ENCODE assay signal across 8 cellular contexts in genomic region chr4:151409470-151410313, GRCh38. TPM values are rescaled to one million over a fixed set of nuclear protein-coding genes. Genes with fewer than 3 reads are reported as not detected.
DNase-seq lines count a peak whose midpoint lies in the region; ATAC-seq and TF ChIP-seq lines count a peak whose summit lies in the region.

No MANE protein-coding gene starts in this region.

- DNase-seq in SKM-1 treated with dmso at 0.1 percent for 144 hours (lab: John Stamatoyannopoulos, UW; ENCODE audit: unreplicated experiment): peak; percentile 11
- DNase-seq in SKM-1 (lab: John Stamatoyannopoulos, UW; ENCODE audit: unreplicated experiment): no peak
- DNase-seq in SK-N-SH: peak; percentile 57
- peak in 1 of 10 donors; percentile 33 for DNase-seq in dorsolateral prefrontal cortex
- DNase-seq in mesenchymal stem cell: peak; percentile 55
- peak; percentile 58 to 87 for DNase-seq in upper lobe of left lung
- DNase-seq in KG1 (lab: John Stamatoyannopoulos, UW): no peak
- DNase-seq in DMS114 treated with DMSO at 0.1 percent for 48 hours (lab: John Stamatoyannopoulos, UW; ENCODE audit: unreplicated experiment): no peak

- H3K27me3 ChIP-seq in SK-N-SH (ENCODE audit: insufficient read depth): no peaks in the 10 kb centered on the region
- H3K27me3 ChIP-seq in dorsolateral prefrontal cortex: peaks cover 0 to 3% (median 0%) of the 10 kb centered on the region in 45 donors
- H3K27me3 ChIP-seq in mesenchymal stem cell (ENCODE audit: control insufficient read depth in 1 of 2, insufficient read depth in 1 of 2, low read length in 2 of 2): peaks cover 0 to 32% of the 10 kb centered on the region in 2 experiments
- H3K27me3 ChIP-seq in upper lobe of left lung: no peaks in the 10 kb centered on the region

- no peak overlapping the region for H4K8ac ChIP-seq in mesenchymal stem cell (ENCODE audit: low read length)

- no peak overlapping the region for H3K14ac ChIP-seq in mesenchymal stem cell (ENCODE audit: low read length in 2 of 2)

- no peaks in the 10 kb centered on the region for H4K20me1 ChIP-seq in SK-N-SH (ENCODE audit: insufficient read depth)

- no peaks in the 10 kb centered on the region for H3K9me2 ChIP-seq in SK-N-SH

- no peak overlapping the region for H4K91ac ChIP-seq in mesenchymal stem cell (ENCODE audit: low read length)

- H2BK12ac ChIP-seq in mesenchymal stem cell (ENCODE audit: low read length in 2 of 2): peak overlapping the region in 1 of 2 experiments; percentile 50

- no peaks in the 10 kb centered on the region for H3K79me2 ChIP-seq in SK-N-SH (ENCODE audit: insufficient read depth)

- no peak for TF ChIP-seq POLR2A in upper lobe of left lung (IDR thresholded peaks at IDR 0.05)

- 50% methylated on average over 14 of the region's 27 CpGs for WGBS in SK-N-SH (ENCODE audit: low lambda C conversion rate)
- WGBS in mesenchymal stem cell: 5% methylated on average over 27 of the region's 27 CpGs
- 2 to 9% methylated on average over 12 to 27 of the region's 27 CpGs for WGBS in upper lobe of left lung, 2 donors

- H3K4me1 ChIP-seq in SK-N-SH (ENCODE audit: control insufficient read depth in 1 of 2, insufficient read depth in 2 of 2, low read depth in 1 of 2, low read length in 1 of 2) (peaks cover 0 to 15% of the 10 kb centered on the region in 2 experiments; a peak in 1 of 4 replicates), mesenchymal stem cell (ENCODE audit: control insufficient read depth, insufficient read depth, low read depth, low read length) (peaks cover 13% of the 10 kb centered on the region), upper lobe of left lung (peaks cover 5 to 21% (median 15%) of the 10 kb centered on the region in 4 donors)

- CTCF ChIA-PET in SK-N-SH (lab: Yijun Ruan, JAX): no interaction called here

- peak overlapping the region; percentile 86 for H2AFZ ChIP-seq in SK-N-SH (ENCODE audit: low read depth)
- no peak overlapping the region for H2AFZ ChIP-seq in mesenchymal stem cell (ENCODE audit: low read depth, low read length)

- H3K4me3 ChIP-seq in SK-N-SH (ENCODE audit: low read depth in 2 of 2, low read length in 1 of 2) (peak overlapping the region; percentile 56 to 67), dorsolateral prefrontal cortex (peak overlapping the region; percentile 7 to 74 (median 59)), mesenchymal stem cell (ENCODE audit: insufficient read depth in 1 of 2, low read depth in 1 of 2, low read length in 2 of 2) (peak overlapping the region; percentile 69 to 73), upper lobe of left lung (peak overlapping the region; percentile 40 to 62 (median 50))

- H3K4me2 ChIP-seq in SK-N-SH: peak overlapping the region; percentile 94
- H3K4me2 ChIP-seq in mesenchymal stem cell (ENCODE audit: low read length, poor library complexity, severe bottlenecking): peak overlapping the region; percentile 95

- no peak overlapping the region for H2BK120ac ChIP-seq in mesenchymal stem cell (ENCODE audit: low read depth, low read length)

- H2AK5ac ChIP-seq in mesenchymal stem cell (ENCODE audit: low read length, severe bottlenecking): no peak overlapping the region

- H3K18ac ChIP-seq in mesenchymal stem cell (ENCODE audit: low read depth in 1 of 2, low read length in 2 of 2): no peak overlapping the region

- H3K9me3 ChIP-seq in SK-N-SH (no peaks in the 10 kb centered on the region), mesenchymal stem cell (ENCODE audit: control insufficient read depth, low read length) (no peaks in the 10 kb centered on the region), upper lobe of left lung (no peaks in the 10 kb centered on the region)

- H3K4ac ChIP-seq in mesenchymal stem cell (ENCODE audit: low read depth in 1 of 2, low read length in 2 of 2): no peak overlapping the region

- no peaks in the 10 kb centered on the region for H3K36me3 ChIP-seq in SK-N-SH (replicated peaks in 1 of 2; ENCODE audit: control insufficient read depth in 1 of 2, insufficient read depth in 2 of 2, low read length in 1 of 2)
- H3K36me3 ChIP-seq in mesenchymal stem cell (ENCODE audit: control insufficient read depth in 1 of 2, insufficient read depth in 2 of 2, low read depth in 1 of 2, low read length in 2 of 2): no peaks in the 10 kb centered on the region
- no peaks in the 10 kb centered on the region for H3K36me3 ChIP-seq in upper lobe of left lung

- ATAC-seq in upper lobe of left lung (ENCODE audit: low FRiP score in 2 of 2): peak; percentile 3 to 21

- TF ChIP-seq RAD21 in SK-N-SH (IDR thresholded peaks at IDR 0.05; ENCODE audit: low read length): no peak

- intact Hi-C loops in dorsolateral prefrontal cortex (cut with DNase I): loop anchor here in 1 of 2 donors (5.0 kb wide), 1 partner anchor 358 kb away; no protein-coding TSS in a partner anchor

- TF ChIP-seq CTCF in SK-N-SH (IDR thresholded peaks at IDR 0.05) (no peak), dorsolateral prefrontal cortex (IDR thresholded peaks at IDR 0.05 in 54 of 56, conservative IDR thresholded peaks at IDR 0.05 in 2 of 56; ENCODE audit: low read depth in 1 of 56, partially characterized antibody in 56 of 56) (no peak), upper lobe of left lung (IDR thresholded peaks at IDR 0.05) (no peak)

- peaks cover 6% of the 10 kb centered on the region for H3F3A ChIP-seq in SK-N-SH (replicated peaks; ENCODE audit: insufficient read depth)

- no peak overlapping the region for H2BK15ac ChIP-seq in mesenchymal stem cell (ENCODE audit: low read depth, poor library complexity, severe bottlenecking)

- peaks cover 4% of the 10 kb centered on the region for H3K79me1 ChIP-seq in mesenchymal stem cell (replicated peaks; ENCODE audit: low read length, poor library complexity, severe bottlenecking)

- H3K23ac ChIP-seq in mesenchymal stem cell (ENCODE audit: low read length in 2 of 2): peak overlapping the region in 1 of 2 experiments; percentile 15

- no peak overlapping the region for H3K27ac ChIP-seq in SK-N-SH (ENCODE audit: low read depth in 2 of 2, low read length in 1 of 2)
- no peak overlapping the region for H3K27ac ChIP-seq in dorsolateral prefrontal cortex
- H3K27ac ChIP-seq in mesenchymal stem cell (ENCODE audit: low read length, poor library complexity, severe bottlenecking): no peak overlapping the region
- H3K27ac ChIP-seq in upper lobe of left lung: peak overlapping the region; percentile 78 to 91 (median 84)

- H2BK5ac ChIP-seq in mesenchymal stem cell (ENCODE audit: low read depth, low read length, poor library complexity, severe bottlenecking): no peak overlapping the region

- H3K9ac ChIP-seq in SK-N-SH (peak overlapping the region; percentile 65; the same call in 1 of the 2 replicates), mesenchymal stem cell (ENCODE audit: low read length) (peak overlapping the region; percentile 54)

- TF ChIP-seq EP300 in SK-N-SH (IDR thresholded peaks at IDR 0.05; ENCODE audit: borderline replicate concordance in 1 of 2, low read depth in 1 of 2, low read length in 1 of 2): no peak
- no peak for TF ChIP-seq EP300 in upper lobe of left lung (IDR thresholded peaks at IDR 0.05)

- POLR2A ChIA-PET in SK-N-SH (lab: Yijun Ruan, JAX): no interaction called here

TF ChIP-seq in SK-N-SH, 30 proteins besides CTCF, POLR2A, EP300 and RAD21 (continues in another document):
- TF ChIP-seq MEF2A (IDR thresholded peaks at IDR 0.05; ENCODE audit: borderline replicate concordance, low read depth): no peak
- TF ChIP-seq PBX3 (IDR thresholded peaks at IDR 0.05): no peak
- TF ChIP-seq MXI1 (IDR thresholded peaks at IDR 0.05; ENCODE audit: low read depth, low read length): no peak
- TF ChIP-seq FOSL2 (IDR thresholded peaks at IDR 0.05; ENCODE audit: borderline replicate concordance, low read depth): no peak
- TF ChIP-seq TAF1 (IDR thresholded peaks at IDR 0.05; ENCODE audit: borderline replicate concordance, low read depth, low read length): no peak
- no peak for TF ChIP-seq ZBTB33 (IDR thresholded peaks at IDR 0.05; ENCODE audit: borderline replicate concordance, low read depth)
- no peak for TF ChIP-seq NFIC (IDR thresholded peaks at IDR 0.05; ENCODE audit: borderline replicate concordance)
- no peak for TF ChIP-seq SIN3A (IDR thresholded peaks at IDR 0.05; ENCODE audit: borderline replicate concordance, low read depth, low read length)
- no peak for TF ChIP-seq CHD2 (IDR thresholded peaks at IDR 0.05; ENCODE audit: low read length, partially characterized antibody)

RNA-seq across cellular contexts. Expression of gene FHIP1A, which starts 0.7 kb away (rescaled TPM):
- 1.3 and 2.2 TPM in 2 replicates for polyA plus RNA-seq in SK-N-SH (2012; rRNA removed)
- polyA plus RNA-seq in SK-N-SH (2012; cell fraction: cytosol; rRNA removed): 1.2 and 1.3 TPM in 2 replicates
- polyA plus RNA-seq in SK-N-SH (2012; cell fraction: nucleus; rRNA removed): 1.6 and 1.8 TPM in 2 replicates
- total RNA-seq in dorsolateral prefrontal cortex (1 to 10 TPM; 1.1 to 7.7 (median 3.5) TPM), upper lobe of left lung (10 to 100 TPM; 13.5 to 36.1 (median 20.5) TPM)
- polyA plus RNA-seq in mesenchymal stem cell (2013, experiment 1 of 2): 0.03 TPM
- 0.04 TPM for polyA plus RNA-seq in mesenchymal stem cell (2013, experiment 2 of 2)

Comparison
In these comparisons a context has a peak if more than half of its experiments do, and no peak if none do; other contexts are left out.
1. DNase-seq: peak in SKM-1 treated with dmso at 0.1 percent for 144 hours (single experiment), SK-N-SH (single experiment), mesenchymal stem cell (single experiment) and upper lobe of left lung (2 of 2); none in SKM-1 (single experiment), KG1 (single experiment) and DMS114 treated with DMSO at 0.1 percent for 48 hours (single experiment).
2. H3K27ac ChIP-seq: peak in upper lobe of left lung (4 of 4); none in SK-N-SH (0 of 2), dorsolateral prefrontal cortex (0 of 59) and mesenchymal stem cell (single experiment).
3. Peak in every context shown above with its lines, with median percentiles within 50 percentile points of each other: H3K4me3 ChIP-seq.